Comparison of ENCODE assay signal across 22 cellular contexts in the genomic region with DNA sequence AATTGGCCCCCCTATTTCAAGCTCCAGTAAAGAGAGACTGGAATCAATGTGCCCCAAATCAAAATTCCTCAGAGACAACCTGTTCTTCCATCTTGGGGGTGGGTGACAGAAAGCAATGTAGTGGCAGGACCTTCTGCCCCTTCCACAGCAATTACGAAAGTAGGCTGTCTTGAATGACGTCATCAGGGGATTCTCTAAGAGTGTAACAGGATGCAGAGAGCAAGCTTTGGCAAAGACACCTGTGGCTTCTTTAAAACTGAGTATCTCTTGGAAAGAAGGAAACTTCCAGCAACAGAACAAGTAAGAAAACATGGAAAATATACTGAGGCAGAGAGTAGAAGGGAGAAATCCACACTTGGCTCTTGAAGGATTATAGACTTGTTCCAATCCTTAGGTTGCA.
DNase-seq lines count a peak whose midpoint lies in the region; ATAC-seq, FAIRE-seq and TF ChIP-seq lines count a peak whose summit lies in the region.
"Had no signal": no experiment of that assay in that cellular context is flagged by ENCODE, and none has a peak within 500 bp of the region (broad histone marks: within the 10 kb centered on the region; RNA-seq: fewer than 3 reads in every experiment).

No MANE protein-coding gene starts in this region.

- in situ Hi-C loops in KBM-7 (cut with MboI; ENCODE audit: low pct_unique_long_range_greater_than_20kb, low sequenced_read_pairs): no loop called here

- WGBS in H1 (ENCODE audit: extremely low coverage in 1 of 2, insufficient coverage in 1 of 2, insufficient read length in 1 of 2, insufficient replicate concordance in 2 of 2, low coverage in 1 of 2, low lambda C conversion rate in 2 of 2, missing lambda C conversion rate in 1 of 2), 2 experiments: 79% methylated on average over 2 of the region's 2 CpGs; no CpG with 5 or more reads in 1 of the 2 experiments

- H2BK120ac ChIP-seq in H1 (replicated peaks; ENCODE audit: low read depth, low read length): no peak overlapping the region

- peak overlapping the region in 1 of 4 experiments; percentile 34; a peak in 1 of 7 replicates for H3K9ac ChIP-seq in H1 (replicated peaks in 1 of 4; ENCODE audit: extremely low read depth in 1 of 4, low read depth in 3 of 4, low read length in 3 of 4)
- H3K9ac ChIP-seq: BLaER1 treated with 17β-estradiol and CSF1 and Interleukin-3, amounts not matched to agents 10 nM and 100 nM; GM23248 had no signal

- H2BK12ac ChIP-seq in H1 (ENCODE audit: low read depth, low read length): no peak overlapping the region

- H2BK20ac ChIP-seq in H1 (ENCODE audit: low read length): no peak overlapping the region

- peak overlapping the region; percentile 77; the same call in 1 of the 2 replicates for H2AFZ ChIP-seq in H1 (ENCODE audit: low read length)
- H2AFZ ChIP-seq: GM23248 had no signal

- TF ChIP-seq RAD21 in H1 (IDR thresholded peaks at IDR 0.05 in 1 of 2, conservative IDR thresholded peaks at IDR 0.05 in 1 of 2; ENCODE audit: low read depth in 2 of 2, low read length in 2 of 2): no peak

- ATAC-seq in GM18868 (IDR thresholded peaks at IDR 0.05; ENCODE audit: unreplicated experiment): peak; percentile 73
- ATAC-seq in GM21515 (IDR thresholded peaks at IDR 0.05; ENCODE audit: unreplicated experiment): no peak
- ATAC-seq: HCT116 had no signal

- no peak overlapping the region for H3K27ac ChIP-seq in H1 (ENCODE audit: low read depth, low read length)
- H3K27ac ChIP-seq: BLaER1 treated with 17β-estradiol and CSF1 and Interleukin-3, amounts not matched to agents 10 nM and 100 nM; GM23248 had no signal

- H3K4me1 ChIP-seq in H1 (replicated peaks in 1 of 4; ENCODE audit: control insufficient read depth in 3 of 4, insufficient read depth in 4 of 4, low read length in 3 of 4): no peaks in the 10 kb centered on the region
- H3K4me1 ChIP-seq: BLaER1 treated with 17β-estradiol and CSF1 and Interleukin-3, amounts not matched to agents 10 nM and 100 nM had no signal

- H4K5ac ChIP-seq in H1 (ENCODE audit: insufficient read length, low read depth, low read length): no peak overlapping the region

- no peak overlapping the region for H3K23ac ChIP-seq in H1 (ENCODE audit: insufficient read length)

- peaks cover 5% of the 10 kb centered on the region for H3K36me3 Mint-ChIP-seq in chondrocyte (ENCODE audit: low read depth)
- H3K36me3 Mint-ChIP-seq: CD4-positive, CD25-positive, alpha-beta regulatory T cell; CD8-positive, alpha-beta memory T cell had no signal

- peaks cover 9% of the 10 kb centered on the region for H3K9me3 Mint-ChIP-seq in chondrocyte (ENCODE audit: low read depth)

- TF ChIP-seq EP300 in H1 (IDR thresholded peaks at IDR 0.05; ENCODE audit: borderline replicate concordance in 1 of 2, low read depth in 2 of 2, low read length in 2 of 2): no peak

- no peaks in the 10 kb centered on the region for H3K9me3 ChIP-seq in H1 (ENCODE audit: insufficient read depth in 2 of 2, low read depth in 1 of 2, low read length in 1 of 2)
- H3K9me3 ChIP-seq: BLaER1 treated with 17β-estradiol and CSF1 and Interleukin-3, amounts not matched to agents 10 nM and 100 nM had no signal

- no peak overlapping the region for H4K8ac ChIP-seq in H1 (ENCODE audit: extremely low read depth, insufficient read depth, low read length)

- H4K20me1 ChIP-seq in H1 (replicated peaks in 1 of 2; ENCODE audit: control insufficient read depth in 1 of 2, insufficient read depth in 2 of 2, low read length in 2 of 2): no peaks in the 10 kb centered on the region
- H4K20me1 ChIP-seq: BLaER1 treated with 17β-estradiol and CSF1 and Interleukin-3, amounts not matched to agents 10 nM and 100 nM had no signal

- FAIRE-seq in H1 (lab: Jason Lieb, UNC): no peak
- FAIRE-seq: GM12892, GM18507 had no signal

- DNase-seq in GM12865 (ENCODE audit: low read depth) (peak; percentile 29), NB4 (ENCODE audit: low read depth) (peak; percentile 12), H1 (ENCODE audit: low read depth in 1 of 2, low spot score in 2 of 2) (no peak), KBM-7 (no peak), chondrocyte (ENCODE audit: low spot score) (no peak)
- DNase-seq: CD4-positive, CD25-positive, alpha-beta regulatory T cell; CD8-positive, alpha-beta memory T cell; COR-L47; DMS 273 treated with DMSO at 0.1 percent for 48 hours; DMS53; DND-41; EL; GM23248; H7; Karpas-422 had no signal

- no peak overlapping the region for H2BK15ac ChIP-seq in H1 (ENCODE audit: low read length)

- no peaks in the 10 kb centered on the region for H3K4me1 Mint-ChIP-seq in chondrocyte (ENCODE audit: low read depth)
- H3K4me1 Mint-ChIP-seq: B cell; CD8-positive, alpha-beta memory T cell had no signal

- H3K79me2 ChIP-seq in H1 (ENCODE audit: control insufficient read depth in 1 of 2, insufficient read depth in 2 of 2, low read length in 2 of 2): no peaks in the 10 kb centered on the region

- no peak overlapping the region for H2BK5ac ChIP-seq in H1 (ENCODE audit: low read depth, low read length)

- CTCF ChIA-PET in H1 (lab: Charles Lee; ENCODE audit: partially characterized antibody): interaction anchor here (0.6 to 1.0 kb wide), 2 partner anchors 21 to 358 kb away, joined by 3 read pairs; no protein-coding TSS in a partner anchor

- no peak overlapping the region for H3K14ac ChIP-seq in H1 (ENCODE audit: insufficient read length)

- no peak overlapping the region for H3K4ac ChIP-seq in H1 (replicated peaks; ENCODE audit: insufficient read length, low read depth, low read length)

- TF ChIP-seq CTCF in GM12865 (IDR thresholded peaks at IDR 0.05; ENCODE audit: insufficient read depth, low read depth, low read length, missing control alignments): no peak
- no peak for TF ChIP-seq CTCF in NB4 (IDR thresholded peaks at IDR 0.05; ENCODE audit: low read depth, low read length)
- TF ChIP-seq CTCF in H1 (IDR thresholded peaks at IDR 0.05; ENCODE audit: control extremely low read depth in 1 of 3, insufficient read depth in 1 of 3, low read depth in 1 of 3, low read length in 3 of 3): no peak
- no peak for TF ChIP-seq CTCF in chondrocyte (IDR thresholded peaks at IDR 0.05)

- no peak overlapping the region for H3K4me3 Mint-ChIP-seq in chondrocyte (ENCODE audit: unreplicated experiment)
- H3K4me3 Mint-ChIP-seq: B cell; CD4-positive, CD25-positive, alpha-beta regulatory T cell; CD8-positive, alpha-beta memory T cell had no signal

- no peaks in the 10 kb centered on the region for H3K36me3 ChIP-seq in H1 (ENCODE audit: control insufficient read depth in 2 of 4, insufficient read depth in 4 of 4, low read length in 3 of 4)
- H3K36me3 ChIP-seq: BLaER1 treated with 17β-estradiol and CSF1 and Interleukin-3, amounts not matched to agents 10 nM and 100 nM had no signal

- H2AK5ac ChIP-seq in H1 (ENCODE audit: low read depth, low read length): no peak overlapping the region

- H3K56ac ChIP-seq in H1 (replicated peaks; ENCODE audit: insufficient read length, low read depth, low read length): no peak overlapping the region

- H3K27me3 ChIP-seq in H1 (replicated peaks in 1 of 4; ENCODE audit: control insufficient read depth in 3 of 4, extremely low read depth in 1 of 4, insufficient read depth in 3 of 4, low read length in 3 of 4): no peaks in the 10 kb centered on the region
- H3K27me3 ChIP-seq: BLaER1 treated with 17β-estradiol and CSF1 and Interleukin-3, amounts not matched to agents 10 nM and 100 nM had no signal

- POLR2A ChIA-PET in H1 (lab: Charles Lee; ENCODE audit: partially characterized antibody): no interaction called here

- no peak overlapping the region for H3K4me2 ChIP-seq in H1 (ENCODE audit: insufficient read depth in 1 of 2, low read depth in 2 of 2, low read length in 2 of 2)
- H3K4me2 ChIP-seq: BLaER1 treated with 17β-estradiol and CSF1 and Interleukin-3, amounts not matched to agents 10 nM and 100 nM had no signal

- no peak overlapping the region for H4K91ac ChIP-seq in H1 (replicated peaks; ENCODE audit: insufficient read length, low read length)

- H3K27me3 Mint-ChIP-seq in chondrocyte (ENCODE audit: low read depth): no peaks in the 10 kb centered on the region
- H3K27me3 Mint-ChIP-seq: B cell; CD4-positive, CD25-positive, alpha-beta regulatory T cell had no signal

- no peak overlapping the region for H3K18ac ChIP-seq in H1 (ENCODE audit: extremely low read depth, low read length)

- TF ChIP-seq POLR2A in NB4 (IDR thresholded peaks at IDR 0.05; ENCODE audit: extremely low read depth, insufficient read length): no peak
- no peak for TF ChIP-seq POLR2A in H1 (IDR thresholded peaks at IDR 0.05; ENCODE audit: control extremely low read depth in 1 of 2, low read depth in 2 of 2, low read length in 2 of 2)

- H3K4me3 ChIP-seq in GM12865 (ENCODE audit: low read depth, low read length) (no peak overlapping the region), NB4 (ENCODE audit: low read depth, low read length) (no peak overlapping the region), H1 (ENCODE audit: extremely low read depth in 1 of 4, insufficient read depth in 2 of 4, low read depth in 3 of 4, low read length in 4 of 4) (no peak overlapping the region)
- H3K4me3 ChIP-seq: BLaER1 treated with 17β-estradiol and CSF1 and Interleukin-3, amounts not matched to agents 10 nM and 100 nM; GM23248 had no signal

- H3K79me1 ChIP-seq in H1 (ENCODE audit: low read depth, low read length): no peaks in the 10 kb centered on the region

- H3K27ac Mint-ChIP-seq in chondrocyte (ENCODE audit: unreplicated experiment): no peak overlapping the region
- H3K27ac Mint-ChIP-seq: B cell; CD4-positive, CD25-positive, alpha-beta regulatory T cell; CD8-positive, alpha-beta memory T cell had no signal

- no peaks in the 10 kb centered on the region for H3K23me2 ChIP-seq in H1 (ENCODE audit: low read depth, low read length)

TF ChIP-seq in H1, 55 proteins besides CTCF, POLR2A, EP300 and RAD21:
- TF ChIP-seq CBX8 (IDR thresholded peaks at IDR 0.05; ENCODE audit: borderline replicate concordance, low read depth, low read length): no peak
- no peak for TF ChIP-seq PHF8 (conservative IDR thresholded peaks at IDR 0.05; ENCODE audit: low read depth, low read length)
- TF ChIP-seq SUZ12 (IDR thresholded peaks at IDR 0.05; ENCODE audit: low read length): no peak
- TF ChIP-seq RBBP5 (IDR thresholded peaks at IDR 0.05; ENCODE audit: borderline replicate concordance, low read depth, low read length): no peak
- peak; percentile 54; the same call in 1 of the 2 replicates for TF ChIP-seq JUND (IDR thresholded peaks at IDR 0.05; ENCODE audit: low read length)

Comparison
In these comparisons a context has a peak if more than half of its experiments do, and no peak if none do; other contexts are left out.
1. DNase-seq: peak in GM12865 (single experiment) and NB4 (single experiment); none in H1 (0 of 2), KBM-7 (single experiment) and chondrocyte (single experiment).